Comparison of ENCODE assay signal across 8 cellular contexts in genomic region chr9:34899535-34900158, GRCh38. TPM values are rescaled to one million over a fixed set of nuclear protein-coding genes. Genes with fewer than 3 reads are reported as not detected.
DNase-seq lines count a peak whose midpoint lies in the region; ATAC-seq, FAIRE-seq and TF ChIP-seq lines count a peak whose summit lies in the region.

No MANE protein-coding gene starts in this region.

- H3K4me2 ChIP-seq in A549, result no peak overlapping the region

- peak; percentile 80 for FAIRE-seq in A549 (lab: Jason Lieb, UNC)

- no peaks in the 10 kb centered on the region for H3K4me1 ChIP-seq in A549
- no peaks in the 10 kb centered on the region for H3K4me1 ChIP-seq in colonic mucosa
- H3K4me1 ChIP-seq in left lung, result no peaks in the 10 kb centered on the region

- no peak overlapping the region for H3K4me3 ChIP-seq in A549
- no peak overlapping the region for H3K4me3 ChIP-seq in colonic mucosa
- H3K4me3 ChIP-seq in left lung, result no peak overlapping the region

- TF ChIP-seq EP300 in A549 (IDR thresholded peaks at IDR 0.05), result no peak

- POLR2A ChIA-PET in A549 (lab: Yijun Ruan, JAX), result interaction anchor here (0.9 to 1.6 kb wide), 5 partner anchors 85 to 172 kb away, joined by 3 to 8 read pairs (median 4); partner anchors contain the start of gene DNAJB5

- peak; percentile 99 to 100 for ATAC-seq in A549
- peak; percentile 81 for ATAC-seq in GM18511 (IDR thresholded peaks at IDR 0.05; ENCODE audit: unreplicated experiment)
- peak; percentile 81 for ATAC-seq in HG03354 (IDR thresholded peaks at IDR 0.05; ENCODE audit: poor library complexity, severe bottlenecking, unreplicated experiment)
- ATAC-seq in left lung, result peak; percentile 100

- no peak for TF ChIP-seq POLR2A in A549 (IDR thresholded peaks at IDR 0.05; ENCODE audit: low read length)

- TF ChIP-seq RAD21 in A549 (conservative IDR thresholded peaks at IDR 0.05 in 1 of 2, IDR thresholded peaks at IDR 0.05 in 1 of 2), result peak; percentile 90 to 93

- H3K27ac ChIP-seq in A549, result no peak overlapping the region
- H3K27ac ChIP-seq in colonic mucosa, result no peak overlapping the region
- H3K27ac ChIP-seq in left lung, result no peak overlapping the region

- H3K9me3 ChIP-seq in A549 (no peaks in the 10 kb centered on the region), colonic mucosa (no peaks in the 10 kb centered on the region), left lung (no peaks in the 10 kb centered on the region)

- WGBS in A549 (ENCODE audit: missing lambda C conversion rate), result 26% methylated on average over 7 of the region's 7 CpGs

- intact Hi-C loops in colonic mucosa (cut with DNase I), result loop anchor here (2.0 to 10.0 kb wide), 4 partner anchors 85 to 575 kb away; partner anchors contain the start of gene PIGO
- intact Hi-C loops in left lung (cut with DNase I), result loop anchor here in 1 of 2 donors (10.0 kb wide), 3 partner anchors 85 to 485 kb away; partner anchors contain the start of genes DNAJB5 and PIGO

- H3K27me3 ChIP-seq in colonic mucosa (no peaks in the 10 kb centered on the region), left lung (peaks cover 0 to 40% of the 10 kb centered on the region in 2 donors)

- H3K36me3 ChIP-seq in colonic mucosa, result no peaks in the 10 kb centered on the region
- no peaks in the 10 kb centered on the region for H3K36me3 ChIP-seq in left lung

- TF ChIP-seq CTCF in A549 (IDR thresholded peaks at IDR 0.05) (peak; percentile 89), colonic mucosa (IDR thresholded peaks at IDR 0.05) (peak; percentile 66), left lung (IDR thresholded peaks at IDR 0.05) (peak; percentile 75 to 95)

- CTCF ChIA-PET in A549 (lab: Yijun Ruan, JAX), result interaction anchor here (0.6 to 6.1 kb wide), 97 partner anchors 9 to 728 kb away, joined by 3 to 132 read pairs (median 6); partner anchors contain the start of genes DNAJB5, FANCG, PIGO and STOML2

- DNase-seq in A549 (ENCODE audit: low read depth in 1 of 2, low spot score in 1 of 2), result peak; percentile 73 to 75
- DNase-seq in NCI-H526 treated with DMSO at 0.1 percent for 48 hours (lab: John Stamatoyannopoulos, UW), result peak; percentile 41
- peak; percentile 74 to 84 for DNase-seq in activated CD4-positive, alpha-beta T cell treated with anti-CD3 and anti-CD28 coated beads for 4 hours
- peak; percentile 78 for DNase-seq in colonic mucosa
- DNase-seq in left lung, result peak; percentile 68 to 83
- DNase-seq in stimulated activated CD4-positive, alpha-beta T cell treated with anti-CD3 and anti-CD28 coated beads, Interleukin-4, amount 100 ng/mL, for 48 hours (ENCODE audit: low read depth in 2 of 2), result peak; percentile 68 to 72

- H3K9ac ChIP-seq in colonic mucosa (ENCODE audit: low read depth in 2 of 2, low read length in 2 of 2), result no peak overlapping the region

TF ChIP-seq in A549, 52 proteins besides CTCF, POLR2A, EP300 and RAD21:
- no peak for TF ChIP-seq POLR2AphosphoS2 (conservative IDR thresholded peaks at IDR 0.05; ENCODE audit: low read length)
- TF ChIP-seq SMC3 (IDR thresholded peaks at IDR 0.05), result peak; percentile 65
- TF ChIP-seq SREBF2 (IDR thresholded peaks at IDR 0.05), result no peak
- no peak for TF ChIP-seq CBX2 (IDR thresholded peaks at IDR 0.05; ENCODE audit: borderline replicate concordance, low read depth)
- no peak for TF ChIP-seq REST (IDR thresholded peaks at IDR 0.05)
- no peak for TF ChIP-seq HOXB13 (CRISPR knock-in tag; IDR thresholded peaks at IDR 0.05; ENCODE audit: low read depth)

RNA-seq across cellular contexts. Expression of gene PHF24, which starts 58.4 kb away (rescaled TPM):
- polyA plus RNA-seq in A549 (2011; rRNA removed) (0.01 TPM in 1 of 2 replicates, not detected in the other), A549 (2017; fragmentation: RNase III; extraction: RNeasy Plus Mini Kit Qiagen cat#74134 plus additional on column Dnase treatment) (not detected in 3 replicates)
- polyA plus RNA-seq in A549 (2012; cell fraction: cytosol; rRNA removed), result not detected in 2 replicates
- not detected in 2 replicates for polyA plus RNA-seq in A549 (2012; cell fraction: nucleus; rRNA removed)
- polyA minus RNA-seq in A549 (2011; rRNA and poly(A)+ RNA removed), result not detected in 2 replicates
- total RNA-seq in colonic mucosa (under 1 TPM in 1 of 2 donors, not detected in 1; 0.64 TPM), left lung (under 1 TPM; 0.44 to 0.58 TPM)
